Comparison of ENCODE assay signal across 8 cellular contexts in the genomic region with DNA sequence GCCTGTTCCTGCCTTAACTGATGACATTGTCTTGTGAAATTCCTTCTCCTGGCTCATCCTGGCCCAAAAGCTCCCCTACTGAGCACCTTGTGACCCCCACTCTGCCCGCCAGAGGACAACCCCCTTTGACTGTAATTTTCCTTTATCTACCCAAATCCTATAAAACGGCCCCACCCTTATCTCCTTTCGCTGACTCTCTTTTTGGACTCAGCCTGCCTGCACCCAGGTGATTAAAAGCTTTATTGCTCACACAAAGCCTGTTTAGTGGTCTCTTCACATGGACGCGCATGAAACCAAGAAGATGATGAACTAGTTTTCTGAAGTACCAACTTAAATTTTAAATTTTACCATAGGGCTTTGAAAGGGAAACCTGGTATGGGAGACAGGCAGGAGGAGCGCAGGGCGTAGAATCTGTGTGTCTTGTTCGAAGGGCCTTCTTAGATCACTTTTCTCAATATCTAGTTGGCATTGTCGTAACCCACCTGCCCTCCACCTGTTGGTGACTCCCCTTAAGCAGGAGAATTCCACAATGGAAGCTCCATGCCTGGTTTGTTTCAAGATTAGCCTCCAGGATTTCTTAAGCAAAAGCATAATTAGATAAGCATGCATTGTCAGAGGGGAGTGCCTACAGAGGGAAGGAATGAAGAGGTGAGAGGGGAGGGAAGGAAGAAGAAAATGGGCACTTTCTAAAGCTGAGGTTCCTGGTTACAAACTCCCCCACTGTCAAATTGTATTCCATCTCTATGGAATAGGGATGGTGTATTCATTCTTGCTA.
DNase-seq lines count a peak whose midpoint lies in the region; ATAC-seq, FAIRE-seq and TF ChIP-seq lines count a peak whose summit lies in the region.
"Not testable (repeated sequence)": the region's sequence is repeated elsewhere in the genome, so short reads cannot be mapped to it uniquely, and the experiment has no call there.

No MANE protein-coding gene starts in this region.

- H2BK12ac ChIP-seq in H9 (ENCODE audit: insufficient read length, low read depth, low read length), result not testable (repeated sequence)

- peak overlapping the region in 1 of 2 experiments; percentile 2; a peak in 1 of 5 replicates for H3K4me3 Mint-ChIP-seq in H9

- not testable (repeated sequence) for H3K23me2 ChIP-seq in H9 (ENCODE audit: insufficient read length, low read depth, low read length, poor library complexity, severe bottlenecking)

- not testable (repeated sequence) for H3K27ac ChIP-seq in H9 (ENCODE audit: insufficient read length, low read depth, low read length); keratinocyte (ENCODE audit: control insufficient read depth, insufficient read depth, low read length); vagina
- H3K27ac ChIP-seq in RWPE2 (ENCODE audit: poor library complexity, severe bottlenecking), result peak overlapping the region; percentile 32
- H3K27ac ChIP-seq in endothelial cell of umbilical vein (ENCODE audit: insufficient read depth, low read depth, low read length), result peak overlapping the region; percentile 53
- peak overlapping the region; percentile 86 for H3K27ac ChIP-seq in osteoblast (ENCODE audit: low read depth, low read length)

- H4K91ac ChIP-seq in H9 (ENCODE audit: insufficient read length, low read depth, low read length), result not testable (repeated sequence)

- peaks cover 18 to 20% of the 10 kb centered on the region in 2 experiments for H3K9me3 Mint-ChIP-seq in H9

- POLR2A ChIA-PET in endothelial cell of umbilical vein (lab: Charles Lee), result not testable (repeated sequence)

- not testable (repeated sequence) for H3K79me1 ChIP-seq in H9 (ENCODE audit: insufficient read depth, low read depth, low read length, poor library complexity, severe bottlenecking)

- H3K4me1 ChIP-seq in H9 (ENCODE audit: insufficient read depth, low read length); vagina: not testable (repeated sequence)
- H3K4me1 ChIP-seq in Loucy (ENCODE audit: insufficient read depth, low read length, poor library complexity, severe bottlenecking), result peaks cover 18% of the 10 kb centered on the region
- peaks cover 15% of the 10 kb centered on the region for H3K4me1 ChIP-seq in RWPE2 (ENCODE audit: insufficient read depth, poor library complexity, severe bottlenecking)
- H3K4me1 ChIP-seq in endothelial cell of umbilical vein (ENCODE audit: control insufficient read depth, extremely low read depth, insufficient read depth, low read length), result peaks cover 15% of the 10 kb centered on the region
- peaks cover 13% of the 10 kb centered on the region for H3K4me1 ChIP-seq in keratinocyte (ENCODE audit: control insufficient read depth, extremely low read depth, insufficient read depth, low read length)
- H3K4me1 ChIP-seq in osteoblast (ENCODE audit: insufficient read depth, low read length), result peaks cover 17% of the 10 kb centered on the region

- H2BK20ac ChIP-seq in H9 (ENCODE audit: low read depth, low read length, poor library complexity, severe bottlenecking), result not testable (repeated sequence)

- not testable (repeated sequence) for H2BK120ac ChIP-seq in H9 (ENCODE audit: low read depth, low read length, poor library complexity, severe bottlenecking)

- H3K9me3 ChIP-seq in H9 (ENCODE audit: control insufficient read depth, low read depth, low read length); Loucy (ENCODE audit: insufficient read depth, low read depth, low read length); RWPE2 (ENCODE audit: severe bottlenecking); endothelial cell of umbilical vein (replicated peaks; ENCODE audit: control insufficient read depth, insufficient read depth, low read length); keratinocyte (ENCODE audit: control insufficient read depth, low read depth, low read length); osteoblast (ENCODE audit: low read depth, low read length); vagina: not testable (repeated sequence)

- H3K9me2 ChIP-seq in Loucy (replicated peaks; ENCODE audit: low read depth, low read length), result not testable (repeated sequence)

- H2AFZ ChIP-seq in H9 (ENCODE audit: low read length); Loucy (ENCODE audit: low read length); keratinocyte (ENCODE audit: control insufficient read depth, low read length); osteoblast (ENCODE audit: low read length): not testable (repeated sequence)
- H2AFZ ChIP-seq in endothelial cell of umbilical vein (ENCODE audit: low read depth, low read length), result peak overlapping the region; percentile 6

- BruUV-seq in endothelial cell of umbilical vein (replicated peaks; lab: Mats Ljungman, UMichigan), result not testable (repeated sequence)

- not testable (repeated sequence) for H3K56ac ChIP-seq in H9 (ENCODE audit: insufficient read length, low read depth, low read length)

- dilution Hi-C loops in endothelial cell of umbilical vein (cut with MboI; ENCODE audit: extremely low pct_ligation_motif_present, low sequenced_read_pairs); keratinocyte (cut with MboI; ENCODE audit: extremely low pct_ligation_motif_present, low sequenced_read_pairs): not testable (repeated sequence)

- peaks cover 22 to 25% of the 10 kb centered on the region in 2 experiments for H3K4me1 Mint-ChIP-seq in H9

- DNase-seq in H9 (peak; percentile 18), amniotic epithelial cell (ENCODE audit: low read depth) (peak; percentile 62), vagina (ENCODE audit: extremely low spot score in 2 of 2) (peak; percentile 22 to 58)
- not testable (repeated sequence) for DNase-seq in RWPE2 (ENCODE audit: low spot score); endothelial cell of umbilical vein (ENCODE audit: low read depth, low spot score); keratinocyte (ENCODE audit: low read depth, low spot score); osteoblast (ENCODE audit: insufficient read length, low spot score, missing footprints)

- not testable (repeated sequence) for H3K79me2 ChIP-seq in H9 (ENCODE audit: insufficient read depth, low read length); Loucy (ENCODE audit: insufficient read depth, low read length); endothelial cell of umbilical vein (ENCODE audit: control insufficient read depth, insufficient read depth, low read length); keratinocyte (ENCODE audit: control insufficient read depth, insufficient read depth, low read length); osteoblast (ENCODE audit: insufficient read depth, low read length)

- not testable (repeated sequence) for H4K5ac ChIP-seq in H9 (ENCODE audit: insufficient read length, low read depth, low read length)

- H2BK15ac ChIP-seq in H9 (ENCODE audit: low read depth, low read length), result not testable (repeated sequence)

- not testable (repeated sequence) for H3K14ac ChIP-seq in H9 (ENCODE audit: insufficient read depth, low read length)

- not testable (repeated sequence) for H3K36me3 ChIP-seq in Loucy (ENCODE audit: insufficient read depth, low read length); RWPE2 (ENCODE audit: low read depth); endothelial cell of umbilical vein (ENCODE audit: control insufficient read depth in 2 of 2, extremely low read depth in 1 of 2, insufficient read depth in 2 of 2, low read length in 2 of 2); keratinocyte (ENCODE audit: control insufficient read depth in 2 of 2, extremely low read depth in 1 of 2, insufficient read depth in 2 of 2, low read length in 2 of 2); osteoblast (ENCODE audit: insufficient read depth, low read length); vagina

- peak overlapping the region; percentile 51 for H3K4me3 ChIP-seq in Loucy (ENCODE audit: low read length, poor library complexity, severe bottlenecking)
- H3K4me3 ChIP-seq in RWPE2 (ENCODE audit: severe bottlenecking); endothelial cell of umbilical vein (replicated peaks in 1 of 3; ENCODE audit: insufficient read depth in 1 of 3, low read depth in 1 of 3, low read length in 3 of 3); keratinocyte (ENCODE audit: control insufficient read depth in 2 of 3, extremely low read depth in 1 of 3, insufficient read depth in 2 of 3, low read depth in 1 of 3, low read length in 3 of 3); osteoblast (ENCODE audit: insufficient read depth, low read length); vagina: not testable (repeated sequence)

- H2BK5ac ChIP-seq in H9 (ENCODE audit: insufficient read length, low read length), result not testable (repeated sequence)

- TF ChIP-seq CTCF in H9 (conservative IDR thresholded peaks at IDR 0.05); Loucy (conservative IDR thresholded peaks at IDR 0.05; ENCODE audit: low read length); RWPE2 (IDR thresholded peaks at IDR 0.05; ENCODE audit: poor library complexity, severe bottlenecking); endothelial cell of umbilical vein (IDR thresholded peaks at IDR 0.05; ENCODE audit: extremely low read depth in 1 of 2, insufficient read depth in 1 of 2, low read depth in 1 of 2, low read length in 2 of 2); keratinocyte (optimal IDR thresholded peaks at IDR 0.05 in 1 of 3, IDR thresholded peaks at IDR 0.05 in 1 of 3, conservative IDR thresholded peaks at IDR 0.05 in 1 of 3; ENCODE audit: extremely low read depth in 1 of 3, insufficient read depth in 2 of 3, low read length in 3 of 3); osteoblast (IDR thresholded peaks at IDR 0.05; ENCODE audit: extremely low read depth, low read depth, low read length); vagina (IDR thresholded peaks at IDR 0.05): not testable (repeated sequence)

- H3T11ph ChIP-seq in H9 (ENCODE audit: low read length), result not testable (repeated sequence)

- peak; percentile 21; the same call in 1 of the 3 replicates for ATAC-seq in RWPE2 (ENCODE audit: low read depth)

- not testable (repeated sequence) for H3K18ac ChIP-seq in H9 (ENCODE audit: insufficient read length, low read depth, low read length)

- not testable (repeated sequence) for H3K4ac ChIP-seq in H9 (ENCODE audit: low read depth, low read length)

- not testable (repeated sequence) for FAIRE-seq in endothelial cell of umbilical vein (lab: Jason Lieb, UNC); keratinocyte (lab: Jason Lieb, UNC)

- H4K8ac ChIP-seq in H9 (replicated peaks; ENCODE audit: insufficient read length, low read depth, low read length), result not testable (repeated sequence)

- H3K4me2 ChIP-seq in H9 (ENCODE audit: insufficient read depth, insufficient read length, low read length), result not testable (repeated sequence)
- H3K4me2 ChIP-seq in Loucy (ENCODE audit: low read depth, low read length, poor library complexity, severe bottlenecking) (peak overlapping the region; percentile 49), endothelial cell of umbilical vein (ENCODE audit: insufficient read depth, low read length) (peak overlapping the region; percentile 55), keratinocyte (ENCODE audit: control insufficient read depth, extremely low read depth, insufficient read depth, low read depth, low read length) (peak overlapping the region; percentile 58), osteoblast (ENCODE audit: insufficient read depth, low read length) (peak overlapping the region; percentile 82)

- not testable (repeated sequence) for H2AK5ac ChIP-seq in H9 (ENCODE audit: insufficient read length, low read length)

- H3K9ac ChIP-seq in H9 (ENCODE audit: extremely low read depth, insufficient read length, low read length); Loucy (ENCODE audit: low read depth, low read length, poor library complexity, severe bottlenecking); keratinocyte (ENCODE audit: control insufficient read depth, extremely low read depth, insufficient read depth, low read length): not testable (repeated sequence)
- H3K9ac ChIP-seq in endothelial cell of umbilical vein (replicated peaks; ENCODE audit: extremely low read depth, insufficient read depth, low read length), result peak overlapping the region; percentile 19

- H3K23ac ChIP-seq in H9 (ENCODE audit: insufficient read length, low read depth, low read length), result not testable (repeated sequence)

- not testable (repeated sequence) for TF ChIP-seq POLR2A in endothelial cell of umbilical vein (IDR thresholded peaks at IDR 0.05; ENCODE audit: low read depth, low read length); vagina (IDR thresholded peaks at IDR 0.05)

- CTCF ChIA-PET in endothelial cell of umbilical vein (lab: Charles Lee), result interaction anchor here (0.8 to 2.3 kb wide), 4 partner anchors 9 to 725 kb away, joined by 3 to 6 read pairs (median 4); no protein-coding TSS in a partner anchor

- H4K20me1 ChIP-seq in H9 (ENCODE audit: control insufficient read depth, insufficient read depth, insufficient read length); Loucy (ENCODE audit: insufficient read depth, low read length, poor library complexity, severe bottlenecking); endothelial cell of umbilical vein (replicated peaks; ENCODE audit: control insufficient read depth, extremely low read depth, insufficient read depth, low read length); keratinocyte (ENCODE audit: control insufficient read depth, extremely low read depth, insufficient read depth, low read length); osteoblast (ENCODE audit: insufficient read depth, low read length): not testable (repeated sequence)

- intact Hi-C loops in endothelial cell of umbilical vein (cut with micrococcal nuclease); vagina (cut with DNase I): not testable (repeated sequence)

- H3F3A ChIP-seq in Loucy (ENCODE audit: low read depth), result not testable (repeated sequence)

- H3K27me3 ChIP-seq in H9 (ENCODE audit: insufficient read depth, low read length); Loucy (ENCODE audit: insufficient read depth, low read length, poor library complexity, severe bottlenecking); RWPE2 (ENCODE audit: insufficient read depth, poor library complexity, severe bottlenecking); endothelial cell of umbilical vein (ENCODE audit: control insufficient read depth in 2 of 2, insufficient read depth in 2 of 2, low read length in 2 of 2); keratinocyte (ENCODE audit: control insufficient read depth, extremely low read depth, insufficient read depth, low read length); osteoblast (ENCODE audit: insufficient read depth, low read length); vagina: not testable (repeated sequence)

- WGBS in H9 (ENCODE audit: extremely low coverage, insufficient read length, low lambda C conversion rate), result no CpG with 5 or more reads among the region's 9 CpGs

- not testable (repeated sequence) for H3K27ac Mint-ChIP-seq in H9

- not testable (repeated sequence) for H3K9me1 ChIP-seq in endothelial cell of umbilical vein (replicated peaks; ENCODE audit: control insufficient read depth, extremely low read depth, insufficient read depth, low read length); keratinocyte (ENCODE audit: control insufficient read depth, extremely low read depth, insufficient read depth, low read length)

- peaks cover 12 to 20% (median 13%) of the 10 kb centered on the region in 3 experiments for H3K36me3 Mint-ChIP-seq in H9 (ENCODE audit: insufficient read depth in 1 of 3, low read depth in 3 of 3)

- not testable (repeated sequence) for H3K27me3 Mint-ChIP-seq in H9 (ENCODE audit: low read depth)
